Comparison of ENCODE assay signal across 8 cellular contexts in genomic region chr20:37095108-37095608, GRCh38. TPM values are rescaled to one million over a fixed set of nuclear protein-coding genes. Genes with fewer than 3 reads are reported as not detected.
DNase-seq lines count a peak whose midpoint lies in the region; ATAC-seq and TF ChIP-seq lines count a peak whose summit lies in the region.

No MANE protein-coding gene starts in this region.

- TF ChIP-seq POLR2A in sigmoid colon (IDR thresholded peaks at IDR 0.05): no peak

- no peaks in the 10 kb centered on the region for H3K9me3 ChIP-seq in OCI-LY1 (ENCODE audit: low read length)
- no peaks in the 10 kb centered on the region for H3K9me3 ChIP-seq in left ventricle myocardium inferior (replicated peaks)
- no peaks in the 10 kb centered on the region for H3K9me3 ChIP-seq in sigmoid colon

- H3K4me3 ChIP-seq in OCI-LY1 (ENCODE audit: low read depth, low read length, poor library complexity, severe bottlenecking) (peak overlapping the region; percentile 92), left ventricle myocardium inferior (peak overlapping the region; percentile 94), sigmoid colon (peak overlapping the region; percentile 59 to 80 (median 67))

- H4K20me1 ChIP-seq in OCI-LY1 (ENCODE audit: insufficient read depth, low read length): no peaks in the 10 kb centered on the region

- WGBS in sigmoid colon, 2 donors: 1 to 2% methylated on average over 19 of the region's 19 CpGs

- peaks cover 44% of the 10 kb centered on the region for H3K79me2 ChIP-seq in OCI-LY1 (ENCODE audit: insufficient read depth, low read length)

- peak overlapping the region; percentile 99 for H3K9ac ChIP-seq in OCI-LY1 (ENCODE audit: low read length)

- TF ChIP-seq CTCF in OCI-LY1 (IDR thresholded peaks at IDR 0.05; ENCODE audit: low read length): no peak
- TF ChIP-seq CTCF in left ventricle myocardium inferior (IDR thresholded peaks at IDR 0.05; ENCODE audit: borderline replicate concordance): no peak
- no peak for TF ChIP-seq CTCF in sigmoid colon (IDR thresholded peaks at IDR 0.05)

- H3K9me2 ChIP-seq in OCI-LY1 (ENCODE audit: low read depth, low read length): no peaks in the 10 kb centered on the region

- H3K4me1 ChIP-seq in OCI-LY1 (ENCODE audit: insufficient read depth, low read length, severe bottlenecking) (peaks cover 32% of the 10 kb centered on the region), left ventricle myocardium inferior (peaks cover 22% of the 10 kb centered on the region), sigmoid colon (peaks cover 0 to 18% (median 13%) of the 10 kb centered on the region in 4 donors)

- ATAC-seq in HG02642 (IDR thresholded peaks at IDR 0.05; ENCODE audit: poor library complexity, unreplicated experiment): peak; percentile 27

- peak overlapping the region; percentile 97 for H3K4me2 ChIP-seq in OCI-LY1 (ENCODE audit: low read length)

- TF ChIP-seq EP300 in sigmoid colon (IDR thresholded peaks at IDR 0.05): no peak

- no peaks in the 10 kb centered on the region for H3F3A ChIP-seq in OCI-LY1 (ENCODE audit: insufficient read depth, low read length)

- intact Hi-C loops in left ventricle myocardium inferior (cut with micrococcal nuclease) (no loop called here), sigmoid colon (cut with DNase I) (no loop called here)

- H3K27me3 ChIP-seq in OCI-LY1 (ENCODE audit: insufficient read depth, low read length) (no peaks in the 10 kb centered on the region), left ventricle myocardium inferior (ENCODE audit: low read depth) (no peaks in the 10 kb centered on the region), sigmoid colon (no peaks in the 10 kb centered on the region)

- H3K36me3 ChIP-seq in OCI-LY1 (ENCODE audit: insufficient read depth, low read length): peaks cover 37% of the 10 kb centered on the region
- no peaks in the 10 kb centered on the region for H3K36me3 ChIP-seq in left ventricle myocardium inferior
- H3K36me3 ChIP-seq in sigmoid colon: no peaks in the 10 kb centered on the region

- no peak overlapping the region for H2AFZ ChIP-seq in OCI-LY1 (ENCODE audit: low read length)

- DNase-seq in DMS153 treated with DMSO at 0.1 percent for 48 hours (lab: John Stamatoyannopoulos, UW; ENCODE audit: unreplicated experiment) (peak; percentile 13), DMS153 (lab: John Stamatoyannopoulos, UW) (no peak), left ventricle myocardium inferior (no peak), sigmoid colon (no peak), COLO829 (ENCODE audit: low spot score) (no peak)
- peak; percentile 7 for DNase-seq in activated gamma-delta T cell treated with anti-CD3 and anti-CD28 coated beads, Interleukin-2, amount 50 U/mL, for 16 hours (ENCODE audit: low read depth)

- peak overlapping the region; percentile 91 for H3K27ac ChIP-seq in OCI-LY1 (ENCODE audit: low read depth, low read length, poor library complexity, severe bottlenecking)
- H3K27ac ChIP-seq in left ventricle myocardium inferior (replicated peaks): peak overlapping the region; percentile 57
- peak overlapping the region; percentile 62 to 72 (median 68) for H3K27ac ChIP-seq in sigmoid colon

RNA-seq across cellular contexts. Expression of gene RBL1, which starts 0.6 kb away (rescaled TPM):
- total RNA-seq in left ventricle myocardium inferior (4.7 TPM), sigmoid colon (1 to 10 TPM; 3.1 to 7.9 (median 4.8) TPM)
- polyA plus RNA-seq in sigmoid colon: 1 to 10 TPM in 1 of 3 donors, under 1 TPM in 2; 0.60 to 3.6 (median 0.92) TPM

Comparison
In these comparisons a context has a peak if more than half of its experiments do, and no peak if none do; other contexts are left out.
1. DNase-seq: peak in DMS153 treated with DMSO at 0.1 percent for 48 hours (single experiment) and activated gamma-delta T cell treated with anti-CD3 and anti-CD28 coated beads, Interleukin-2, amount 50 U/mL, for 16 hours (single experiment); none in DMS153 (single experiment), left ventricle myocardium inferior (single experiment), sigmoid colon (single experiment) and COLO829 (single experiment).
2. Peak in every context shown above with its lines, with median percentiles within 50 percentile points of each other: H3K27ac ChIP-seq and H3K4me3 ChIP-seq.